In the genomic region with DNA sequence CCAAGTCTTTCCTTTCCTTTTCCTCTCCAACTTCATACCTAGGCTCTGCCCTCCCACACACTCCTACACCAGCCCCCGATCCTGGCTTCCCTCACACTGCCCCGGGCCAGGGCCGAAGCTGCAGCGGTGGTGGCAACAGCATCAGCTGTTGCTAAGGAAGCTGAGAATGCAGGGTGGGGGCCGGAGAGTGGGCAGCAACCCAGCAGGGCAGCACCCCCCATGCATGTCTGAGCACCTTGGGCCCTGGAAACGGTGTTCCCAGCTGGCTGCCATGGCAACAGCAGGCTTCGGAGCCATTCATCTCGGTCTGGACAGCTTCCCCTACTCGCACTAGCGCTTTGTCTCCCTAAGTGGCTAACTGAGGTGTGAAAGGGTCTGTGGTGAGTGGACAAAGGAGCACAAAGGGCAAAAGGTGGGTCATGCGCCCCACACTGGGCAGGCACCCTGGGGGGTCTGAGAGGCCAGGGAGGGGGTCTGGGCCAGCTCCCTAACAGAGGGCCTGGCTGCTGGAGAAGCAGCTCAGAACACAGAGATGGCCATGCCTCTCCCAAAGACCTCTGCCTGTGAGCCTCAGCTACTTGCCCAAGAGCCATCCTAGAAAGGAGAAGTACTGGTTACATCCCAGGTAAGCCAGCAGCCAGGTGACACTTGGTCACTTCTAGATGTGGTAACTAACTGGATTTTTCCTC, we compare ENCODE assay signal across 1 cellular context.
A peak's percentile ranks its signal among the peaks of the same experiment; 100 is the strongest.
TF ChIP-seq lines count a peak whose summit lies in the region.

No MANE protein-coding gene starts in this region.

TF ChIP-seq in HepG2, 621 proteins besides CTCF, POLR2A, EP300 and RAD21:
- TF ChIP-seq RFX5 (IDR thresholded peaks at IDR 0.05; ENCODE audit: low read depth, low read length) (peak; percentile 47; the same call in 1 of the 2 replicates), RFXAP (CRISPR knock-in tag; IDR thresholded peaks at IDR 0.05; ENCODE audit: borderline replicate concordance) (no peak)
